In the genomic region with DNA sequence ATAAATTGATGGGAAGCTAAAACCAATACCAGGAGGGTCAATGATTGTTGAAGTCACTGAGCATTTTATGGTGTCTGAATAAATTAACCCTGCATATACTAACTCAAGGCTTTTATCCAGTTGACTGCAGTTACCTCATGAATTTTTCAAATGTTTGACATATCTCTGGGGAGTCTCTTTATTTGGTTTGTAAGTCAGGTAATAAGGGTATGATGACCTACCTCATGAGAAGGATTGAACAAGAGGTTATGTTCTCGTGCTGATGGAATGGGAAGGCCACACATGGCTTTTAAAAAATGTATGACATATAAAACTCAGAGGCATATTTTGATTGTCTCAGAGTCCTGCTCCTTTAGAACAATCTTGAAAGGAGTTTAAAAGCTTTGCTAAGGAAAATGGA, we compare ENCODE assay signal across 29 cellular contexts.
"Had no signal": no experiment of that assay in that cellular context is flagged by ENCODE, and none has a peak within 500 bp of the region (broad histone marks: within the 10 kb centered on the region; RNA-seq: fewer than 3 reads in every experiment).

No MANE protein-coding gene starts in this region.

- H3K9me3 ChIP-seq: esophagus muscularis mucosa, gastroesophageal sphincter had no signal

- H3K9me3 Mint-ChIP-seq: activated CD4-positive, alpha-beta memory T cell treated with anti-CD3 and anti-CD28 coated beads, Interleukin-2, amount 10 ng/mL, durations not matched to agents 7 days and 5 days; activated CD4-positive, alpha-beta T cell treated with anti-CD3 and anti-CD28 coated beads, Interleukin-2, amount 10 ng/mL, durations not matched to agents 7 days and 5 days; activated T-cell treated with anti-CD3 and anti-CD28 coated beads, Interleukin-2, amount 50 U/mL, for 24 hours; activated T-helper 17 cell treated with anti-CD3 and anti-CD28 coated beads, Interleukin-2, amount 50 U/mL, for 72 hours; central memory CD8-positive, alpha-beta T cell; dendritic cell treated with granulocyte-macrophage colony-stimulating factor and Interleukin-4, amounts not matched to agents 40 ng/mL and 50 ng/mL, for 4 days had no signal

- H3K27me3 ChIP-seq: brain microvascular endothelial cell, esophagus muscularis mucosa, foreskin keratinocyte, gastroesophageal sphincter had no signal

- DNase-seq: activated CD4-positive, alpha-beta memory T cell treated with anti-CD3 and anti-CD28 coated beads, Interleukin-2, amount 10 ng/mL, durations not matched to agents 7 days and 5 days; activated CD4-positive, alpha-beta T cell treated with anti-CD3 and anti-CD28 coated beads for 36 hours; activated CD4-positive, alpha-beta T cell treated with anti-CD3 and anti-CD28 coated beads, Interleukin-2, amount 10 ng/mL, durations not matched to agents 7 days and 5 days; activated CD4-positive, alpha-beta T cell treated with anti-CD3 and anti-CD28 coated beads, Interleukin-2, amount 50 U/mL, for 4 hours; activated CD4-positive, CD25-positive, alpha-beta regulatory T cell; activated CD4-positive, CD25-positive, alpha-beta regulatory T cell treated with anti-CD3 and anti-CD28 coated beads, Interleukin-2, amount 50 U/mL, for 72 hours; activated CD8-positive, alpha-beta memory T cell treated with anti-CD3 and anti-CD28 coated beads, Interleukin-2, amount 50 U/mL, for 48 hours; activated effector memory CD4-positive, alpha-beta T cell treated with Interleukin-2 at 50 U/mL for 16 hours; activated gamma-delta T cell treated with Interleukin-2 at 50 U/mL for 16 hours; activated naive CD4-positive, alpha-beta T cell treated with anti-CD3 and anti-CD28 coated beads, Interleukin-2, amount 50 U/mL, for 16 hours; activated naive CD4-positive, alpha-beta T cell treated with Interleukin-2 at 50 U/mL for 16 hours; activated T-cell treated with anti-CD3 and anti-CD28 coated beads for 4 hours; activated T-cell treated with anti-CD3 and anti-CD28 coated beads, Interleukin-2, amount 50 U/mL, for 24 hours; amniotic stem cell; anterior cingulate cortex; brain microvascular endothelial cell; dorsolateral prefrontal cortex; effector memory CD4-positive, alpha-beta T cell; erythroblast; head of caudate nucleus; T-helper 2 cell had no signal

- H3K27ac Mint-ChIP-seq: activated CD4-positive, alpha-beta memory T cell treated with anti-CD3 and anti-CD28 coated beads, Interleukin-2, amount 10 ng/mL, durations not matched to agents 7 days and 5 days; activated CD4-positive, alpha-beta T cell treated with anti-CD3 and anti-CD28 coated beads for 36 hours; activated CD4-positive, alpha-beta T cell treated with anti-CD3 and anti-CD28 coated beads, Interleukin-2, amount 10 ng/mL, durations not matched to agents 7 days and 5 days; activated naive CD8-positive, alpha-beta T cell; activated T-cell treated with anti-CD3 and anti-CD28 coated beads, Interleukin-2, amount 50 U/mL, for 24 hours; activated T-helper 17 cell treated with anti-CD3 and anti-CD28 coated beads, Interleukin-2, amount 50 U/mL, for 72 hours; dendritic cell treated with granulocyte-macrophage colony-stimulating factor and Interleukin-4, amounts not matched to agents 40 ng/mL and 50 ng/mL, for 4 days had no signal

- H3K36me3 ChIP-seq: brain microvascular endothelial cell, esophagus muscularis mucosa, gastroesophageal sphincter had no signal

- H3K4me3 Mint-ChIP-seq: activated CD4-positive, alpha-beta memory T cell treated with anti-CD3 and anti-CD28 coated beads, Interleukin-2, amount 10 ng/mL, durations not matched to agents 7 days and 5 days; activated CD4-positive, alpha-beta T cell treated with anti-CD3 and anti-CD28 coated beads for 36 hours; activated CD4-positive, alpha-beta T cell treated with anti-CD3 and anti-CD28 coated beads, Interleukin-2, amount 10 ng/mL, durations not matched to agents 7 days and 5 days; activated naive CD8-positive, alpha-beta T cell; activated T-cell treated with anti-CD3 and anti-CD28 coated beads, Interleukin-2, amount 50 U/mL, for 24 hours; activated T-helper 17 cell treated with anti-CD3 and anti-CD28 coated beads, Interleukin-2, amount 50 U/mL, for 72 hours; central memory CD8-positive, alpha-beta T cell; dendritic cell treated with granulocyte-macrophage colony-stimulating factor and Interleukin-4, amounts not matched to agents 40 ng/mL and 50 ng/mL, for 4 days had no signal

- H3K36me3 Mint-ChIP-seq: activated naive CD8-positive, alpha-beta T cell had no signal

- H3K27ac ChIP-seq: brain microvascular endothelial cell, coronary artery, dorsolateral prefrontal cortex, esophagus muscularis mucosa, foreskin keratinocyte, gastroesophageal sphincter had no signal

- H3K27me3 Mint-ChIP-seq: activated CD4-positive, alpha-beta memory T cell treated with anti-CD3 and anti-CD28 coated beads, Interleukin-2, amount 10 ng/mL, durations not matched to agents 7 days and 5 days; activated naive CD8-positive, alpha-beta T cell; activated T-cell treated with anti-CD3 and anti-CD28 coated beads, Interleukin-2, amount 50 U/mL, for 24 hours; activated T-helper 17 cell treated with anti-CD3 and anti-CD28 coated beads, Interleukin-2, amount 50 U/mL, for 72 hours; central memory CD8-positive, alpha-beta T cell; dendritic cell treated with granulocyte-macrophage colony-stimulating factor and Interleukin-4, amounts not matched to agents 40 ng/mL and 50 ng/mL, for 4 days had no signal

- H3K4me1 Mint-ChIP-seq: activated CD4-positive, alpha-beta memory T cell treated with anti-CD3 and anti-CD28 coated beads, Interleukin-2, amount 10 ng/mL, durations not matched to agents 7 days and 5 days; activated CD4-positive, alpha-beta T cell treated with anti-CD3 and anti-CD28 coated beads for 36 hours; activated CD4-positive, alpha-beta T cell treated with anti-CD3 and anti-CD28 coated beads, Interleukin-2, amount 10 ng/mL, durations not matched to agents 7 days and 5 days; activated T-helper 17 cell treated with anti-CD3 and anti-CD28 coated beads, Interleukin-2, amount 50 U/mL, for 72 hours; central memory CD8-positive, alpha-beta T cell had no signal

- H3K4me3 ChIP-seq: coronary artery, dorsolateral prefrontal cortex, esophagus muscularis mucosa, gastroesophageal sphincter had no signal

- H3K4me1 ChIP-seq: esophagus muscularis mucosa, foreskin keratinocyte, gastroesophageal sphincter had no signal

- ATAC-seq: activated CD4-positive, alpha-beta T cell treated with anti-CD3 and anti-CD28 coated beads for 36 hours; activated T-helper 17 cell treated with anti-CD3 and anti-CD28 coated beads, Interleukin-2, amount 50 U/mL, for 72 hours; foreskin keratinocyte; gastroesophageal sphincter had no signal
